ENCODE assay signal across 24 cellular contexts in the genomic region with DNA sequence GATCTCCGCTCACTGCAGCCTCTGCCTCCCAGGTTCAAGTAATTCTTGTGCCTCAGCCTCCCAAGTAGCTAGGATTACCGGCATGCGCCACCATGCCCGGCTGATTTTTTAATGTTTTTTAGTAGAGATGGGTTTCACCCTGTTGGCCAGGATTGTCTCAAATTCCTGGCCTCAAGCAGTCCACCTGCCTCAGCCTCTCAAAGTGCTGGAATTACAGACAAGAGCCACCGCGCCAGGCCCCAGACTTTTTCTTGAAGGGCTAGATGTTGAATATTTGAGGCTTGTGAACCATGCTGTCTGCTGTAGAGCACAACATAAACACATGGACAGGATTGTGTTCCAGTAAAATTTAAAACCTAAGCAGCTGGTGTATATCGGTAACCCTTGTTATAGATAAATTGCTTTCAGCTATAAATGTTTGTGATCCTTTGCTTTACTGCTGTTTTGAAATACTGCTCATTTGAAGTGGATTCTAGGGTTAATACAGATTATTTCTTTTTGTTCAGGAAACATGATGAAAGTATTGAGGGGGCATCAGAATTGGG.
"Had no signal": no experiment of that assay in that cellular context is flagged by ENCODE, and none has a peak within 500 bp of the region (broad histone marks: within the 10 kb centered on the region; RNA-seq: fewer than 3 reads in every experiment).

No MANE protein-coding gene starts in this region.

- H3K36me3 Mint-ChIP-seq: activated naive CD8-positive, alpha-beta T cell had no signal

- H3K4me3 ChIP-seq: adrenal gland, ascending aorta, colonic mucosa, dorsolateral prefrontal cortex, left ventricle myocardium inferior, testis, upper lobe of left lung had no signal

- H3K27me3 ChIP-seq: adrenal gland, ascending aorta, colonic mucosa, dorsolateral prefrontal cortex, testis, upper lobe of left lung had no signal

- H3K27ac Mint-ChIP-seq: activated CD8-positive, alpha-beta T cell treated with anti-CD3 and anti-CD28 coated beads, Interleukin-2, amount 10 ng/mL, durations not matched to agents 7 days and 5 days; activated naive CD8-positive, alpha-beta T cell; activated T-helper 1 cell treated with anti-CD3 and anti-CD28 coated beads, Interleukin-12 subunit alpha, Interleukin-12 subunit beta, Interleukin-2, Interleukin-4 antibody, amounts not matched to agents 30 ng/mL and 10 ng/mL and 1 ng/mL, durations not matched to agents 14 hours and 24 hours and 36 hours; T-helper 2 cell treated with Interferon-gamma antibody and Interleukin-4, amounts not matched to agents 5 μg/mL and 100 μg/mL, for 36 hours had no signal

- H3K4me1 ChIP-seq: testis had no signal

- H3K9me3 ChIP-seq: adrenal gland, ascending aorta, colonic mucosa, left ventricle myocardium inferior, testis, upper lobe of left lung had no signal

- H3K9me3 Mint-ChIP-seq: activated T-helper 1 cell treated with anti-CD3 and anti-CD28 coated beads, Interleukin-12 subunit alpha, Interleukin-12 subunit beta, Interleukin-2, Interleukin-4 antibody, amounts not matched to agents 30 ng/mL and 10 ng/mL and 1 ng/mL, durations not matched to agents 14 hours and 24 hours and 36 hours; central memory CD8-positive, alpha-beta T cell; stimulated activated naive B cell treated with anti-CD40 and anti-IgM and Interleukin-4, amounts not matched to agents 10 μg/mL and 1 μg/mL and 100 μg/mL, for 72 hours; T-helper 2 cell treated with Interferon-gamma antibody and Interleukin-4, amounts not matched to agents 5 μg/mL and 100 μg/mL, for 36 hours had no signal

- DNase-seq: activated CD4-positive, alpha-beta T cell treated with anti-CD3 and anti-CD28 coated beads for 1 hour; activated CD4-positive, alpha-beta T cell treated with anti-CD3 and anti-CD28 coated beads, Interleukin-2, amount 50 U/mL, for 1 hour; activated CD8-positive, alpha-beta T cell treated with anti-CD3 and anti-CD28 coated beads, Interleukin-2, amount 10 ng/mL, durations not matched to agents 7 days and 5 days; activated gamma-delta T cell treated with Interleukin-2 at 50 U/mL for 16 hours; adrenal gland; colonic mucosa; dorsolateral prefrontal cortex; foreskin fibroblast; kidney glomerular epithelial cell; left ventricle myocardium inferior; midbrain; posterior cingulate gyrus; stimulated activated CD4-positive, alpha-beta T cell treated with anti-CD3 and anti-CD28 coated beads, Interleukin-2, amount 100 ng/mL, for 48 hours; stimulated activated CD8-positive, alpha-beta memory T cell treated with anti-CD3 and anti-CD28 coated beads, Interleukin-4, amount 100 ng/mL, for 48 hours; stimulated activated naive B cell treated with anti-CD40 and anti-IgM and Interleukin-4, amounts not matched to agents 10 μg/mL and 1 μg/mL and 100 μg/mL, for 72 hours; testis; upper lobe of left lung had no signal

- ATAC-seq: activated CD8-positive, alpha-beta T cell treated with anti-CD3 and anti-CD28 coated beads, Interleukin-2, amount 10 ng/mL, durations not matched to agents 7 days and 5 days; sciatic nerve; SK-N-SH treated with all-trans-retinoic acid at 6 μM for 48 hours; stimulated activated naive B cell treated with anti-CD40 and anti-IgM and Interleukin-4, amounts not matched to agents 10 μg/mL and 1 μg/mL and 100 μg/mL, for 72 hours had no signal

- H3K4me3 Mint-ChIP-seq: activated CD8-positive, alpha-beta T cell treated with anti-CD3 and anti-CD28 coated beads, Interleukin-2, amount 10 ng/mL, durations not matched to agents 7 days and 5 days; activated naive CD8-positive, alpha-beta T cell; activated T-helper 1 cell treated with anti-CD3 and anti-CD28 coated beads, Interleukin-12 subunit alpha, Interleukin-12 subunit beta, Interleukin-2, Interleukin-4 antibody, amounts not matched to agents 30 ng/mL and 10 ng/mL and 1 ng/mL, durations not matched to agents 14 hours and 24 hours and 36 hours; central memory CD8-positive, alpha-beta T cell; stimulated activated naive B cell treated with anti-CD40 and anti-IgM and Interleukin-4, amounts not matched to agents 10 μg/mL and 1 μg/mL and 100 μg/mL, for 72 hours; T-helper 2 cell treated with Interferon-gamma antibody and Interleukin-4, amounts not matched to agents 5 μg/mL and 100 μg/mL, for 36 hours had no signal

- H3K27ac ChIP-seq: adrenal gland, colonic mucosa, left ventricle myocardium inferior, testis had no signal

- H3K27me3 Mint-ChIP-seq: activated naive CD8-positive, alpha-beta T cell; central memory CD8-positive, alpha-beta T cell; stimulated activated naive B cell treated with anti-CD40 and anti-IgM and Interleukin-4, amounts not matched to agents 10 μg/mL and 1 μg/mL and 100 μg/mL, for 72 hours had no signal
